In the genomic region with DNA sequence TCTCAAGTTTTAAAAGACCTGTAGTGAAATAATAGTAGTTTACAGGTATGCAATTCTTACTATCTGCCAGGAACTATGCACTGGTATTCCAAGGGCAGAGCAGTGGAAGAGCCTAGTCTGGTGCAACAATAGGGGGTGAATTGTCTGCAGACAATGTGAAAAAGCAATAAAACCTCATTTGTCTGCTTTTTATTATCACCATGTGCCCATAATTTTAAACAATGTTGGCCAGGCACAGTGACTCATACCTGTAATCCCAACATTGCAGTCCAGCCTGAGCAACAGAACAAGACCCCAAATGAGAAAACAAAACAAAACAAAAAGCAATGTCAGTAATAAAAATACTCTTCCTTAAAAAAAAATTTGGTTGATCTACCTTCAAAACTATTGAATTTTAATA, we compare ENCODE assay signal across 26 cellular contexts. TPM values are rescaled to one million over a fixed set of nuclear protein-coding genes. Genes with fewer than 3 reads are reported as not detected.
DNase-seq lines count a peak whose midpoint lies in the region; FAIRE-seq and TF ChIP-seq lines count a peak whose summit lies in the region.
"Had no signal": no experiment of that assay in that cellular context is flagged by ENCODE, and none has a peak within 500 bp of the region (broad histone marks: within the 10 kb centered on the region; RNA-seq: fewer than 3 reads in every experiment).

No MANE protein-coding gene starts in this region.

- no peaks in the 10 kb centered on the region for H3K79me2 ChIP-seq in OCI-LY7 (ENCODE audit: insufficient read depth, low read depth, low read length)

- no peaks in the 10 kb centered on the region for H3K9me2 ChIP-seq in OCI-LY7 (ENCODE audit: insufficient read depth, low read length)

- no peaks in the 10 kb centered on the region for H3K36me3 ChIP-seq in OCI-LY7 (ENCODE audit: insufficient read depth, low read length)
- H3K36me3 ChIP-seq: esophagus squamous epithelium, neural progenitor cell, pancreas had no signal

- no peaks in the 10 kb centered on the region for H4K20me1 ChIP-seq in OCI-LY7 (ENCODE audit: insufficient read depth, low read length)

- POLR2A ChIA-PET in OCI-LY7 (lab: Charles Lee), result no interaction called here

- intact Hi-C loops in OCI-LY7 (cut with micrococcal nuclease; ENCODE audit: unreplicated experiment), result no loop called here

- no peak overlapping the region for H3K4me3 ChIP-seq in OCI-LY7 (ENCODE audit: low read depth, low read length, poor library complexity, severe bottlenecking)
- H3K4me3 ChIP-seq: esophagus squamous epithelium, neural progenitor cell, pancreas had no signal

- peak; percentile 53 for FAIRE-seq in RCC 7860 (lab: Jason Lieb, UNC)
- FAIRE-seq in GM12892 (lab: Jason Lieb, UNC), result no peak
- FAIRE-seq: HepG2, pancreas, small intestine, TTC549 had no signal

- H2AFZ ChIP-seq in OCI-LY7 (ENCODE audit: low read length), result no peak overlapping the region
- H2AFZ ChIP-seq: neural progenitor cell had no signal

- H3K4me2 ChIP-seq in OCI-LY7 (ENCODE audit: low read length), result no peak overlapping the region
- H3K4me2 ChIP-seq: neural progenitor cell had no signal

- TF ChIP-seq CTCF in OCI-LY7 (conservative IDR thresholded peaks at IDR 0.05; ENCODE audit: low read length), result no peak

- DNase-seq in GM04504 (ENCODE audit: low read depth) (peak; percentile 35), RCC 7860 (ENCODE audit: low spot score) (no peak), fibroblast of gingiva (ENCODE audit: low read depth) (peak; percentile 43), OCI-LY7 (ENCODE audit: low spot score) (no peak), GM12892 (ENCODE audit: insufficient read length) (no peak), NCI-H1417 (lab: John Stamatoyannopoulos, UW) (no peak)
- DNase-seq in activated CD8-positive, alpha-beta memory T cell treated with anti-CD3 and anti-CD28 coated beads for 24 hours, result no peak
- DNase-seq: activated naive CD4-positive, alpha-beta T cell treated with anti-CD3 and anti-CD28 coated beads for 36 hours; AML-193; Calu3; CD4-positive, CD25-positive, alpha-beta regulatory T cell; DND-41; esophagus squamous epithelium; mesendoderm; NCI-H1694; NCI-H82; pancreas; retina; small intestine; stimulated activated naive B cell treated with anti-CD40 and anti-IgM and Interleukin-4, amounts not matched to agents 10 μg/mL and 1 μg/mL and 100 μg/mL, for 72 hours; substantia nigra; T-helper 17 cell; trophoblast cell had no signal

- no peaks in the 10 kb centered on the region for H3K4me1 ChIP-seq in OCI-LY7 (ENCODE audit: insufficient read depth, low read length, poor library complexity, severe bottlenecking)
- H3K4me1 ChIP-seq: esophagus squamous epithelium, neural progenitor cell, pancreas had no signal

- no peak for TF ChIP-seq POLR2A in GM12892 (IDR thresholded peaks at IDR 0.05; ENCODE audit: low read depth, low read length)

- CTCF ChIA-PET in OCI-LY7 (lab: Charles Lee; ENCODE audit: unreplicated experiment), result no interaction called here

- H3K27ac ChIP-seq in OCI-LY7 (ENCODE audit: low read depth, low read length, poor library complexity, severe bottlenecking), result no peak overlapping the region
- H3K27ac ChIP-seq: esophagus squamous epithelium, neural progenitor cell, pancreas had no signal

- no TSS peak for BruUV-seq in OCI-LY7 (replicated peaks; lab: Mats Ljungman, UMichigan)

- H3K9me3 ChIP-seq in OCI-LY7 (ENCODE audit: low read length), result no peaks in the 10 kb centered on the region
- H3K9me3 ChIP-seq: esophagus squamous epithelium, pancreas had no signal

RNA-seq across cellular contexts. Expression of gene SLC44A1, which starts 12.2 kb away (rescaled TPM):
- 26.6 and 27.6 TPM in 2 replicates for total RNA-seq in OCI-LY7 (2014; rRNA removed; shearing (Covaris generic))
- total RNA-seq in OCI-LY7 (2022), result 71.6 and 81.3 TPM in 2 replicates
- polyA plus RNA-seq in GM12892 (2012; ENCODE audit: missing spikeins), result 8.7 TPM

Comparison
In these comparisons a context has a peak if more than half of its experiments do, and no peak if none do; other contexts are left out.
1. DNase-seq: peak in GM04504 (single experiment) and fibroblast of gingiva (single experiment); none in RCC 7860 (single experiment), OCI-LY7 (single experiment), activated CD8-positive, alpha-beta memory T cell treated with anti-CD3 and anti-CD28 coated beads for 24 hours (single experiment), GM12892 (single experiment) and NCI-H1417 (0 of 3).